In the genomic region with DNA sequence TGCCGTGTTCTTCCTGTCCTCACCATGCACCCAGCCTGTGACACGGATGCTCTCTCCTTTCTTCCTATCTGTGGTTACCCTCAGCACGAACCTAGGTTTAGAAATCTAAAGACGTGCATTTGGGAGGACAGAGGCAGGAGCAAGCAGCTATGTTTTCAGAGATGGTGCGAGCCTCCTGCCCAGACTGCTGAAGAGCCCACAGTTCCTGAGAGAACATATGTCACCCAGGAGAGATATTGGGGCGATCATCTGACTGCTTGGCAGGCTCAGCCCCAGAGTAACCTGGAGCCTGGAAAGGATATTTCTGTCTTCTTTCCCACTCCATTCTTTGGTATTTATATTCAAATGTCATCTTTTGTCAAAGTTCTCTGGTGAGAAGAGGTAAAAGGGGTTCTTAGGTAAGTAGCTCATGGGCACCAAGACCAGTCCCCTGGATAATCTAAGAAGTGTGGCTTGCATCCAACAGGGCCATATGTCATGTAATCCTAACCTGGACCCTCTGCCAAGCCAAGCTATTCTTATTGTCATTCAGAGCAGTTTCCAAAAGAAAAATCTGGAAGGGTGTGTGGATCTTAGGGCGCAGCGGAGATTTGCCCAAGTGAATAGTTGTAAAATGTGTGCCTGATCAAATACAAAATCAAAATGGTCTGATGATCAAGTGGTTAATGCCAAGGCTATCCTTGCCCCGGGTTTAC, we compare ENCODE assay signal across 15 cellular contexts. TPM values are rescaled to one million over a fixed set of nuclear protein-coding genes. Genes with fewer than 3 reads are reported as not detected.
DNase-seq lines count a peak whose midpoint lies in the region; ATAC-seq lines count a peak whose summit lies in the region.
"Had no signal": no experiment of that assay in that cellular context is flagged by ENCODE, and none has a peak within 500 bp of the region (broad histone marks: within the 10 kb centered on the region; RNA-seq: fewer than 3 reads in every experiment).

No MANE protein-coding gene starts in this region.

- peaks cover 36% of the 10 kb centered on the region for H3K9me3 ChIP-seq in BLaER1
- H3K9me3 ChIP-seq in BLaER1 treated with 17β-estradiol and CSF1 and Interleukin-3, amounts not matched to agents 10 nM and 100 nM (replicated peaks in 1 of 11): peaks cover 20 to 42% (median 33%) of the 10 kb centered on the region in 11 experiments; a peak in 21 of 22 replicates
- H3K9me3 ChIP-seq in Karpas-422 (ENCODE audit: low read length): peaks cover 3% of the 10 kb centered on the region; the same call in 1 of the 2 replicates
- H3K9me3 ChIP-seq: A549, BE2C, HAP-1 had no signal

- no peak overlapping the region for H3K9ac ChIP-seq in BLaER1
- H3K9ac ChIP-seq in BLaER1 treated with 17β-estradiol and CSF1 and Interleukin-3, amounts not matched to agents 10 nM and 100 nM: no peak overlapping the region
- H3K9ac ChIP-seq in Karpas-422 (ENCODE audit: low read length): no peak overlapping the region

- H3K4me2 ChIP-seq in BLaER1: peak overlapping the region; percentile 31
- peak overlapping the region; percentile 8 to 58 (median 46); a peak in 20 of 22 replicates for H3K4me2 ChIP-seq in BLaER1 treated with 17β-estradiol and CSF1 and Interleukin-3, amounts not matched to agents 10 nM and 100 nM
- H3K4me2 ChIP-seq in Karpas-422 (ENCODE audit: low read depth, low read length, poor library complexity, severe bottlenecking): no peak overlapping the region
- H3K4me2 ChIP-seq: A549 had no signal

- H3K4me1 ChIP-seq in BLaER1 (peaks cover 27% of the 10 kb centered on the region), Karpas-422 (ENCODE audit: low read length) (peaks cover 15% of the 10 kb centered on the region)
- peaks cover 5 to 32% (median 20%) of the 10 kb centered on the region in 10 experiments; a peak in 16 of 20 replicates for H3K4me1 ChIP-seq in BLaER1 treated with 17β-estradiol and CSF1 and Interleukin-3, amounts not matched to agents 10 nM and 100 nM
- H3K4me1 ChIP-seq: A549, BE2C, HAP-1 had no signal

- no peaks in the 10 kb centered on the region for H3K9me2 ChIP-seq in Karpas-422 (replicated peaks; ENCODE audit: insufficient read depth, low read length)

- H3K36me3 ChIP-seq in BLaER1 (no peaks in the 10 kb centered on the region), Karpas-422 (ENCODE audit: insufficient read depth, low read length) (no peaks in the 10 kb centered on the region)
- H3K36me3 ChIP-seq in BLaER1 treated with 17β-estradiol and CSF1 and Interleukin-3, amounts not matched to agents 10 nM and 100 nM: no peaks in the 10 kb centered on the region
- H3K36me3 ChIP-seq: BE2C, HAP-1 had no signal

- H3K27me3 ChIP-seq in BLaER1: no peaks in the 10 kb centered on the region
- H3K27me3 ChIP-seq in BLaER1 treated with 17β-estradiol and CSF1 and Interleukin-3, amounts not matched to agents 10 nM and 100 nM: no peaks in the 10 kb centered on the region
- H3K27me3 ChIP-seq in Karpas-422 (ENCODE audit: low read length): no peaks in the 10 kb centered on the region; the same call in 1 of the 2 replicates

- 0 out of 2 replicates have a peak overlapping the region, but pooled peaks have one; percentile 29 for H2AFZ ChIP-seq in Karpas-422 (ENCODE audit: low read length)

- DNase-seq in Karpas-422 (no peak), cerebellar nuclear complex (lab: John Stamatoyannopoulos, UW) (peak; percentile 30 to 92), NCI-H82 (lab: John Stamatoyannopoulos, UW) (no peak), NCI-H748 treated with DMSO at 0.1 percent for 48 hours (lab: John Stamatoyannopoulos, UW) (no peak)
- DNase-seq: BE2C; Caco-2; CD8-positive, alpha-beta memory T cell; DMS79; GOT3 had no signal

- no peak for ATAC-seq in HG03469 (IDR thresholded peaks at IDR 0.05; ENCODE audit: unreplicated experiment)
- ATAC-seq: A549, HepG2 had no signal

- H3K27ac ChIP-seq in BLaER1: no peak overlapping the region
- H3K27ac ChIP-seq in BLaER1 treated with 17β-estradiol and CSF1 and Interleukin-3, amounts not matched to agents 10 nM and 100 nM: no peak overlapping the region
- H3K27ac ChIP-seq in Karpas-422 (ENCODE audit: low read length): no peak overlapping the region
- H3K27ac ChIP-seq: A549 had no signal

- H3K4me3 ChIP-seq in BLaER1: no peak overlapping the region
- H3K4me3 ChIP-seq in BLaER1 treated with 17β-estradiol and CSF1 and Interleukin-3, amounts not matched to agents 10 nM and 100 nM: no peak overlapping the region
- H3K4me3 ChIP-seq in Karpas-422 (ENCODE audit: low read length): no peak overlapping the region
- H3K4me3 ChIP-seq: A549, HAP-1 had no signal

- no peaks in the 10 kb centered on the region for H4K20me1 ChIP-seq in BLaER1
- H4K20me1 ChIP-seq in BLaER1 treated with 17β-estradiol and CSF1 and Interleukin-3, amounts not matched to agents 10 nM and 100 nM: no peaks in the 10 kb centered on the region
- no peaks in the 10 kb centered on the region for H4K20me1 ChIP-seq in Karpas-422 (ENCODE audit: insufficient read depth, low read depth, low read length)

- no peaks in the 10 kb centered on the region for H3K79me2 ChIP-seq in Karpas-422 (ENCODE audit: low read length)

RNA-seq across cellular contexts. Expression of a gene that starts 59.5 kb away (rescaled TPM):
- 0.11 and 2.9 TPM in 2 replicates for total RNA-seq in Karpas-422 (2014; rRNA removed; shearing (Covaris generic); ENCODE audit: low replicate concordance)
- total RNA-seq: HepG2 had no signal

Comparison
In these comparisons a context has a peak if more than half of its experiments do, and no peak if none do; other contexts are left out.
1. DNase-seq: peak in cerebellar nuclear complex (2 of 2); none in Karpas-422 (single experiment), NCI-H82 (single experiment) and NCI-H748 treated with DMSO at 0.1 percent for 48 hours (single experiment).